Comparison of ENCODE assay signal across 12 cellular contexts in genomic region chr3:188156051-188156450, GRCh38. TPM values are rescaled to one million over a fixed set of nuclear protein-coding genes. Genes with fewer than 3 reads are reported as not detected.
A peak's percentile ranks its signal among the peaks of the same experiment; 100 is the strongest.
DNase-seq lines count a peak whose midpoint lies in the region; ATAC-seq and TF ChIP-seq lines count a peak whose summit lies in the region.
"Had no signal": no experiment of that assay in that cellular context is flagged by ENCODE, and none has a peak within 500 bp of the region (broad histone marks: within the 10 kb centered on the region; RNA-seq: fewer than 3 reads in every experiment).

No MANE protein-coding gene starts in this region.

- H3K36me3 Mint-ChIP-seq in brain (no peaks in the 10 kb centered on the region), nephron progenitor cell (ENCODE audit: low read depth) (peaks cover 11% of the 10 kb centered on the region)

- 14 to 16% methylated on average over 2 of the region's 2 CpGs for WGBS in aorta, 2 donors

- TF ChIP-seq CTCF in brain (conservative IDR thresholded peaks at IDR 0.05) (no peak), nephron progenitor cell (IDR thresholded peaks at IDR 0.05) (no peak)

- H3K27ac Mint-ChIP-seq in brain (peak overlapping the region in 1 of 5 experiments; percentile 17), nephron progenitor cell (peak overlapping the region; percentile 3)

- H3K9me3 Mint-ChIP-seq in brain (peaks cover 0 to 3% (median 0%) of the 10 kb centered on the region in 5 experiments), nephron progenitor cell (no peaks in the 10 kb centered on the region)

- H3K27me3 ChIP-seq in aorta (ENCODE audit: control insufficient read depth in 1 of 2, insufficient read depth in 2 of 2, low read length in 1 of 2): no peaks in the 10 kb centered on the region

- intact Hi-C loops in aorta (cut with DNase I): loop anchor here (5.0 to 10.0 kb wide), 2 partner anchors 106 to 799 kb away; no protein-coding TSS in a partner anchor

- H3K27ac ChIP-seq in aorta (ENCODE audit: low read depth in 1 of 2, low read length in 2 of 2): peak overlapping the region; percentile 38 to 58

- peaks cover 62% of the 10 kb centered on the region for H3K4me1 Mint-ChIP-seq in brain
- H3K4me1 Mint-ChIP-seq in nephron progenitor cell: peaks cover 75% of the 10 kb centered on the region

- peak overlapping the region in 4 of 5 experiments; percentile 4 to 94 (median 24) for H3K4me3 Mint-ChIP-seq in brain
- H3K4me3 Mint-ChIP-seq in nephron progenitor cell: peak overlapping the region; percentile 44

- H3K27me3 Mint-ChIP-seq in brain (peaks cover 6% of the 10 kb centered on the region), nephron progenitor cell (ENCODE audit: low read depth, poor library complexity) (no peaks in the 10 kb centered on the region)

- peak overlapping the region; percentile 29 to 44 for H3K4me3 ChIP-seq in aorta (ENCODE audit: low read length in 2 of 2)

- H3K36me3 ChIP-seq in aorta (ENCODE audit: control insufficient read depth in 1 of 2, insufficient read depth in 2 of 2, low read length in 1 of 2): no peaks in the 10 kb centered on the region

- no peaks in the 10 kb centered on the region for H3K9me3 ChIP-seq in aorta (ENCODE audit: control insufficient read depth, low read length)

- peak; percentile 46 for DNase-seq in stimulated activated CD4-positive, alpha-beta T cell treated with anti-CD3 and anti-CD28 coated beads, Interleukin-1b, Interleukin-23, amount 100 ng/mL, for 48 hours
- DNase-seq in stimulated activated CD4-positive, alpha-beta T cell treated with anti-CD3 and anti-CD28 coated beads, Interleukin-2, amount 100 ng/mL, for 48 hours: no peak
- no peak for DNase-seq in nephron progenitor cell
- DNase-seq in aorta: no peak
- DNase-seq in COLO668 (lab: John Stamatoyannopoulos, UW; ENCODE audit: unreplicated experiment): no peak
- no peak for DNase-seq in epidermal melanocyte (ENCODE audit: insufficient read length, low spot score)
- DNase-seq: COR-L47; foreskin melanocyte; MM.1S; NK-92 treated with Interleukin-12 subunit alpha and Interleukin-12 subunit beta, amount 100 ng/mL, for 24 hours had no signal

- peaks cover 3 to 15% of the 10 kb centered on the region in 2 donors for H3K4me1 ChIP-seq in aorta (ENCODE audit: control insufficient read depth in 1 of 2, insufficient read depth in 2 of 2, low read length in 2 of 2)

- no peak for ATAC-seq in aorta (ENCODE audit: low FRiP score)
- ATAC-seq in activated CD4-positive, CD25-positive, alpha-beta regulatory T cell treated with anti-CD3 and anti-CD28 coated beads, Interleukin-2, amount 50 U/mL, for 24 hours: no peak

RNA-seq across cellular contexts. Expression of gene LPP, which starts 2.1 kb away (rescaled TPM):
- 2.1 TPM for polyA plus RNA-seq in brain (ENCODE audit: insufficient read depth, low read depth, low replicate concordance)
- 1,000 to 10,000 TPM in 1 of 2 donors, 100 to 1,000 TPM in 1; 995 to 2,536 TPM for total RNA-seq in aorta
- polyA plus RNA-seq in aorta: 10 to 100 TPM; 37.7 to 58.8 TPM

Comparison
In these comparisons a context has a peak if more than half of its experiments do, and no peak if none do; other contexts are left out.
1. RNA of gene LPP, which starts 2.1 kb away (polyA plus RNA-seq): 37.7 to 58.8 TPM in aorta; 2.1 TPM in brain (single experiment); every median in the first group is over 10 times any median in the second.